In genomic region chr10:86824151-86824550, GRCh38 we compare ENCODE assay signal across 33 cellular contexts.
DNase-seq lines count a peak whose midpoint lies in the region; ATAC-seq, FAIRE-seq and TF ChIP-seq lines count a peak whose summit lies in the region.
"Had no signal": no experiment of that assay in that cellular context is flagged by ENCODE, and none has a peak within 500 bp of the region (broad histone marks: within the 10 kb centered on the region; RNA-seq: fewer than 3 reads in every experiment).

No MANE protein-coding gene starts in this region.

- no peak overlapping the region for H3K4ac ChIP-seq in H1 (replicated peaks; ENCODE audit: insufficient read length, low read depth, low read length)
- H3K4ac ChIP-seq in mesenchymal stem cell (ENCODE audit: low read depth in 1 of 2, low read length in 2 of 2) = no peak overlapping the region

- no peak overlapping the region for H3K27ac ChIP-seq in breast epithelium
- H3K27ac ChIP-seq in H1 (ENCODE audit: low read depth, low read length) = no peak overlapping the region
- no peak overlapping the region for H3K27ac ChIP-seq in mesenchymal stem cell (ENCODE audit: low read length, poor library complexity, severe bottlenecking)
- H3K27ac ChIP-seq in pancreas = no peak overlapping the region
- H3K27ac ChIP-seq: body of pancreas, dorsolateral prefrontal cortex, HL-60, ovary, right atrium auricular region had no signal

- TF ChIP-seq CTCF in MCF 10A (IDR thresholded peaks at IDR 0.05; ENCODE audit: unreplicated experiment) (no peak), breast epithelium (IDR thresholded peaks at IDR 0.05) (no peak), H1 (IDR thresholded peaks at IDR 0.05; ENCODE audit: control extremely low read depth in 1 of 3, insufficient read depth in 1 of 3, low read depth in 1 of 3, low read length in 3 of 3) (no peak), pancreas (IDR thresholded peaks at IDR 0.05) (no peak)

- no TSS peak for BruUV-seq in MCF 10A (replicated peaks; lab: Mats Ljungman, UMichigan)

- H3K4me3 ChIP-seq in breast epithelium (no peak overlapping the region), H1 (ENCODE audit: extremely low read depth in 1 of 4, insufficient read depth in 2 of 4, low read depth in 3 of 4, low read length in 4 of 4) (no peak overlapping the region), mesenchymal stem cell (ENCODE audit: insufficient read depth in 1 of 2, low read depth in 1 of 2, low read length in 2 of 2) (no peak overlapping the region), pancreas (no peak overlapping the region)
- H3K4me3 ChIP-seq: body of pancreas, dorsolateral prefrontal cortex, ovary, right atrium auricular region had no signal

- H3K4me2 ChIP-seq in H1 (ENCODE audit: insufficient read depth in 1 of 2, low read depth in 2 of 2, low read length in 2 of 2) (peak overlapping the region in 1 of 2 experiments; percentile 58; a peak in 2 of 4 replicates), mesenchymal stem cell (ENCODE audit: low read length, poor library complexity, severe bottlenecking) (no peak overlapping the region)

- no peak for TF ChIP-seq RAD21 in H1 (IDR thresholded peaks at IDR 0.05 in 1 of 2, conservative IDR thresholded peaks at IDR 0.05 in 1 of 2; ENCODE audit: low read depth in 2 of 2, low read length in 2 of 2)

- H3K36me3 Mint-ChIP-seq in MCF 10A (ENCODE audit: insufficient read depth, unreplicated experiment) = peaks cover 5% of the 10 kb centered on the region
- H3K36me3 Mint-ChIP-seq in activated CD4-positive, alpha-beta memory T cell treated with anti-CD3 and anti-CD28 coated beads for 36 hours = no peaks in the 10 kb centered on the region
- H3K36me3 Mint-ChIP-seq: CD4-positive, CD25-positive, alpha-beta regulatory T cell had no signal

- DNase-seq in MCF 10A (ENCODE audit: unreplicated experiment) (no peak), breast epithelium (ENCODE audit: low spot score in 2 of 2) (no peak), H1 (ENCODE audit: low read depth in 1 of 2, low spot score in 2 of 2) (no peak), kidney tubule cell (ENCODE audit: low spot score) (peak; percentile 10), NCI-H1105 treated with DMSO at 0.1 percent for 48 hours (lab: John Stamatoyannopoulos, UW) (no peak), mesenchymal stem cell (no peak), pancreas (no peak)
- DNase-seq in activated CD4-positive, alpha-beta memory T cell treated with anti-CD3 and anti-CD28 coated beads for 36 hours = no peak
- DNase-seq: activated CD4-positive, alpha-beta memory T cell treated with anti-CD3 and anti-CD28 coated beads, Interleukin-2, amount 10 ng/mL, durations not matched to agents 7 days and 5 days; activated CD4-positive, alpha-beta T cell treated with anti-CD3 and anti-CD28 coated beads for 1 hour; activated CD8-positive, alpha-beta memory T cell treated with anti-CD3 and anti-CD28 coated beads, Interleukin-2, amount 50 U/mL, for 48 hours; activated naive CD4-positive, alpha-beta T cell treated with anti-CD3 and anti-CD28 coated beads, Interleukin-2, amount 50 U/mL, for 16 hours; body of pancreas; Calu3; CD4-positive, CD25-positive, alpha-beta regulatory T cell; DMS79; dorsolateral prefrontal cortex; GDM1; HCEC 1CT; Kasumi-1; kidney; MV-4-11; NCI-H1694 treated with DMSO at 0.1 percent for 48 hours; NCI-H2171 treated with DMSO at 0.1 percent for 48 hours; NCI-H510A; ovary; SHP77; small intestine; stimulated activated naive CD4-positive, alpha-beta T cell had no signal

- no peaks in the 10 kb centered on the region for H3K23me2 ChIP-seq in H1 (ENCODE audit: low read depth, low read length)

- FAIRE-seq in H1 (lab: Jason Lieb, UNC) (no peak), pancreas (lab: Jason Lieb, UNC) (no peak)
- FAIRE-seq: kidney, small intestine had no signal

- no peaks in the 10 kb centered on the region for H3K36me3 ChIP-seq in breast epithelium
- H3K36me3 ChIP-seq in H1 (ENCODE audit: control insufficient read depth in 2 of 4, insufficient read depth in 4 of 4, low read length in 3 of 4) = no peaks in the 10 kb centered on the region
- no peaks in the 10 kb centered on the region for H3K36me3 ChIP-seq in mesenchymal stem cell (ENCODE audit: control insufficient read depth in 1 of 2, insufficient read depth in 2 of 2, low read depth in 1 of 2, low read length in 2 of 2)
- no peaks in the 10 kb centered on the region for H3K36me3 ChIP-seq in pancreas
- H3K36me3 ChIP-seq: ovary, right atrium auricular region had no signal

- no peak overlapping the region for H3K23ac ChIP-seq in H1 (ENCODE audit: insufficient read length)
- H3K23ac ChIP-seq in mesenchymal stem cell (ENCODE audit: low read length in 2 of 2) = peak overlapping the region in 1 of 2 experiments; percentile 71

- H3K56ac ChIP-seq in H1 (replicated peaks; ENCODE audit: insufficient read length, low read depth, low read length) = no peak overlapping the region

- H3K14ac ChIP-seq in H1 (ENCODE audit: insufficient read length) = no peak overlapping the region
- H3K14ac ChIP-seq in mesenchymal stem cell (ENCODE audit: low read length in 2 of 2) = no peak overlapping the region

- peaks cover 0 to 3% of the 10 kb centered on the region in 2 donors for H3K4me1 ChIP-seq in breast epithelium
- H3K4me1 ChIP-seq in H1 (replicated peaks in 1 of 4; ENCODE audit: control insufficient read depth in 3 of 4, insufficient read depth in 4 of 4, low read length in 3 of 4) = peaks cover 2 to 20% (median 18%) of the 10 kb centered on the region in 4 experiments
- peaks cover 3% of the 10 kb centered on the region for H3K4me1 ChIP-seq in mesenchymal stem cell (ENCODE audit: control insufficient read depth, insufficient read depth, low read depth, low read length)
- H3K4me1 ChIP-seq in pancreas = no peaks in the 10 kb centered on the region

- H2AFZ ChIP-seq in H1 (ENCODE audit: low read length) (no peak overlapping the region), mesenchymal stem cell (ENCODE audit: low read depth, low read length) (no peak overlapping the region)

- CTCF ChIA-PET in MCF 10A (lab: Yijun Ruan, JAX) (no interaction called here), H1 (lab: Charles Lee; ENCODE audit: partially characterized antibody) (no interaction called here)
- CTCF ChIA-PET in activated CD4-positive, alpha-beta memory T cell treated with anti-CD3 and anti-CD28 coated beads for 36 hours (lab: Charles Lee) = no interaction called here

- H3K79me2 ChIP-seq in H1 (ENCODE audit: control insufficient read depth in 1 of 2, insufficient read depth in 2 of 2, low read length in 2 of 2) = peaks cover 38 to 99% of the 10 kb centered on the region in 2 experiments; a peak in 3 of 4 replicates

- no peaks in the 10 kb centered on the region for H3K27me3 ChIP-seq in breast epithelium
- H3K27me3 ChIP-seq in H1 (replicated peaks in 1 of 4; ENCODE audit: control insufficient read depth in 3 of 4, extremely low read depth in 1 of 4, insufficient read depth in 3 of 4, low read length in 3 of 4) = no peaks in the 10 kb centered on the region
- no peaks in the 10 kb centered on the region for H3K27me3 ChIP-seq in mesenchymal stem cell (ENCODE audit: control insufficient read depth in 1 of 2, insufficient read depth in 1 of 2, low read length in 2 of 2)
- H3K27me3 ChIP-seq in pancreas = no peaks in the 10 kb centered on the region
- H3K27me3 ChIP-seq: body of pancreas, dorsolateral prefrontal cortex, ovary, right atrium auricular region had no signal

- H3K9me3 ChIP-seq in breast epithelium (no peaks in the 10 kb centered on the region), H1 (ENCODE audit: insufficient read depth in 2 of 2, low read depth in 1 of 2, low read length in 1 of 2) (no peaks in the 10 kb centered on the region), mesenchymal stem cell (ENCODE audit: control insufficient read depth, low read length) (no peaks in the 10 kb centered on the region), pancreas (no peaks in the 10 kb centered on the region)
- H3K9me3 ChIP-seq: body of pancreas, ovary, right atrium auricular region had no signal

- H3K9ac ChIP-seq in H1 (replicated peaks in 1 of 4; ENCODE audit: extremely low read depth in 1 of 4, low read depth in 3 of 4, low read length in 3 of 4) (no peak overlapping the region), mesenchymal stem cell (ENCODE audit: low read length) (no peak overlapping the region)

- H4K5ac ChIP-seq in H1 (ENCODE audit: insufficient read length, low read depth, low read length) = no peak overlapping the region

- H3K18ac ChIP-seq in H1 (ENCODE audit: extremely low read depth, low read length) (no peak overlapping the region), mesenchymal stem cell (ENCODE audit: low read depth in 1 of 2, low read length in 2 of 2) (no peak overlapping the region)

- H2BK12ac ChIP-seq in H1 (ENCODE audit: low read depth, low read length) (no peak overlapping the region), mesenchymal stem cell (ENCODE audit: low read length in 2 of 2) (no peak overlapping the region)

- TF ChIP-seq POLR2A in breast epithelium (IDR thresholded peaks at IDR 0.05) = no peak
- no peak for TF ChIP-seq POLR2A in H1 (IDR thresholded peaks at IDR 0.05; ENCODE audit: control extremely low read depth in 1 of 2, low read depth in 2 of 2, low read length in 2 of 2)

- H2AK5ac ChIP-seq in H1 (ENCODE audit: low read depth, low read length) (no peak overlapping the region), mesenchymal stem cell (ENCODE audit: low read length, severe bottlenecking) (no peak overlapping the region)

- intact Hi-C loops in MCF 10A (cut with micrococcal nuclease) = no loop called here
- intact Hi-C loops in breast epithelium (cut with DNase I; ENCODE audit: low total_unique reads) = no loop called here
- intact Hi-C loops in activated CD4-positive, alpha-beta memory T cell treated with anti-CD3 and anti-CD28 coated beads for 36 hours (cut with micrococcal nuclease) = no loop called here
- intact Hi-C loops in pancreas (cut with DNase I) = no loop called here

- H2BK5ac ChIP-seq in H1 (ENCODE audit: low read depth, low read length) = no peak overlapping the region; the same call in 1 of the 2 replicates
- no peak overlapping the region for H2BK5ac ChIP-seq in mesenchymal stem cell (ENCODE audit: low read depth, low read length, poor library complexity, severe bottlenecking)

- POLR2A ChIA-PET in MCF 10A (lab: Yijun Ruan, JAX) = no interaction called here
- POLR2A ChIA-PET in H1 (lab: Charles Lee; ENCODE audit: partially characterized antibody) = interaction anchor here (1.2 kb wide), 1 partner anchor 10 kb away, joined by 3 read pairs; no protein-coding TSS in a partner anchor
- POLR2A ChIA-PET in activated CD4-positive, alpha-beta memory T cell treated with anti-CD3 and anti-CD28 coated beads for 36 hours (lab: Charles Lee) = no interaction called here

- H2BK120ac ChIP-seq in H1 (replicated peaks; ENCODE audit: low read depth, low read length) (no peak overlapping the region), mesenchymal stem cell (ENCODE audit: low read depth, low read length) (no peak overlapping the region)

- no peak overlapping the region for H4K91ac ChIP-seq in H1 (replicated peaks; ENCODE audit: insufficient read length, low read length)
- no peak overlapping the region for H4K91ac ChIP-seq in mesenchymal stem cell (ENCODE audit: low read length)

- ATAC-seq in pancreas = no peak
- ATAC-seq: body of pancreas had no signal

- WGBS in H1 (ENCODE audit: extremely low coverage in 1 of 2, insufficient coverage in 1 of 2, insufficient read length in 1 of 2, insufficient replicate concordance in 2 of 2, low coverage in 1 of 2, low lambda C conversion rate in 2 of 2, missing lambda C conversion rate in 1 of 2), 2 experiments = 73% methylated on average over 4 of the region's 4 CpGs; no CpG with 5 or more reads in 1 of the 2 experiments
- WGBS in mesenchymal stem cell = 74% methylated on average over 4 of the region's 4 CpGs
- WGBS in pancreas, 2 donors = 81 to 84% methylated on average over 4 of the region's 4 CpGs

- H2BK20ac ChIP-seq in H1 (ENCODE audit: low read length) = no peak overlapping the region

- no peaks in the 10 kb centered on the region for H3K9me3 Mint-ChIP-seq in MCF 10A (ENCODE audit: unreplicated experiment)
- no peaks in the 10 kb centered on the region for H3K9me3 Mint-ChIP-seq in activated CD4-positive, alpha-beta memory T cell treated with anti-CD3 and anti-CD28 coated beads for 36 hours
- H3K9me3 Mint-ChIP-seq: activated CD4-positive, alpha-beta memory T cell treated with anti-CD3 and anti-CD28 coated beads, Interleukin-2, amount 10 ng/mL, durations not matched to agents 7 days and 5 days; CD4-positive, CD25-positive, alpha-beta regulatory T cell; nephron; T-helper 2 cell treated with Interferon-gamma antibody and Interleukin-4, amounts not matched to agents 5 μg/mL and 100 μg/mL, for 36 hours had no signal

- TF ChIP-seq EP300 in H1 (IDR thresholded peaks at IDR 0.05; ENCODE audit: borderline replicate concordance in 1 of 2, low read depth in 2 of 2, low read length in 2 of 2) = no peak

- H4K20me1 ChIP-seq in H1 (replicated peaks in 1 of 2; ENCODE audit: control insufficient read depth in 1 of 2, insufficient read depth in 2 of 2, low read length in 2 of 2) = peaks cover 21 to 23% of the 10 kb centered on the region in 2 experiments

- H3K79me1 ChIP-seq in H1 (ENCODE audit: low read depth, low read length) (peaks cover 15% of the 10 kb centered on the region), mesenchymal stem cell (replicated peaks; ENCODE audit: low read length, poor library complexity, severe bottlenecking) (peaks cover 30% of the 10 kb centered on the region)

- H3K4me3 Mint-ChIP-seq in MCF 10A (ENCODE audit: unreplicated experiment) = no peak overlapping the region
- H3K4me3 Mint-ChIP-seq in activated CD4-positive, alpha-beta memory T cell treated with anti-CD3 and anti-CD28 coated beads for 36 hours = no peak overlapping the region
- H3K4me3 Mint-ChIP-seq: activated CD4-positive, alpha-beta memory T cell treated with anti-CD3 and anti-CD28 coated beads, Interleukin-2, amount 10 ng/mL, durations not matched to agents 7 days and 5 days; CD4-positive, CD25-positive, alpha-beta regulatory T cell; nephron; T-helper 2 cell treated with Interferon-gamma antibody and Interleukin-4, amounts not matched to agents 5 μg/mL and 100 μg/mL, for 36 hours had no signal

- H2BK15ac ChIP-seq in H1 (ENCODE audit: low read length) (no peak overlapping the region), mesenchymal stem cell (ENCODE audit: low read depth, poor library complexity, severe bottlenecking) (no peak overlapping the region)

- peak overlapping the region; percentile 13 for H3K27ac Mint-ChIP-seq in MCF 10A (ENCODE audit: low read depth, unreplicated experiment)
- H3K27ac Mint-ChIP-seq in activated CD4-positive, alpha-beta memory T cell treated with anti-CD3 and anti-CD28 coated beads for 36 hours = no peak overlapping the region
- H3K27ac Mint-ChIP-seq: activated CD4-positive, alpha-beta memory T cell treated with anti-CD3 and anti-CD28 coated beads, Interleukin-2, amount 10 ng/mL, durations not matched to agents 7 days and 5 days; CD4-positive, CD25-positive, alpha-beta regulatory T cell; nephron; T-helper 2 cell treated with Interferon-gamma antibody and Interleukin-4, amounts not matched to agents 5 μg/mL and 100 μg/mL, for 36 hours had no signal

- H4K8ac ChIP-seq in H1 (ENCODE audit: extremely low read depth, insufficient read depth, low read length) (no peak overlapping the region), mesenchymal stem cell (ENCODE audit: low read length) (no peak overlapping the region)

- H3K4me1 Mint-ChIP-seq in MCF 10A (ENCODE audit: insufficient read depth, unreplicated experiment) = peaks cover 19% of the 10 kb centered on the region
- H3K4me1 Mint-ChIP-seq in activated CD4-positive, alpha-beta memory T cell treated with anti-CD3 and anti-CD28 coated beads for 36 hours (ENCODE audit: low read depth) = no peaks in the 10 kb centered on the region
- H3K4me1 Mint-ChIP-seq: activated CD4-positive, alpha-beta memory T cell treated with anti-CD3 and anti-CD28 coated beads, Interleukin-2, amount 10 ng/mL, durations not matched to agents 7 days and 5 days had no signal

- H3K27me3 Mint-ChIP-seq in MCF 10A (ENCODE audit: insufficient read depth, unreplicated experiment) = no peaks in the 10 kb centered on the region
- no peaks in the 10 kb centered on the region for H3K27me3 Mint-ChIP-seq in activated CD4-positive, alpha-beta memory T cell treated with anti-CD3 and anti-CD28 coated beads for 36 hours
- H3K27me3 Mint-ChIP-seq: activated CD4-positive, alpha-beta memory T cell treated with anti-CD3 and anti-CD28 coated beads, Interleukin-2, amount 10 ng/mL, durations not matched to agents 7 days and 5 days; CD4-positive, CD25-positive, alpha-beta regulatory T cell had no signal
